Comparison of ENCODE assay signal across 20 cellular contexts in genomic region chrX:147737690-147738089, GRCh38.
DNase-seq lines count a peak whose midpoint lies in the region; ATAC-seq, FAIRE-seq and TF ChIP-seq lines count a peak whose summit lies in the region.
"Had no signal": no experiment of that assay in that cellular context is flagged by ENCODE, and none has a peak within 500 bp of the region (broad histone marks: within the 10 kb centered on the region; RNA-seq: fewer than 3 reads in every experiment).

No MANE protein-coding gene starts in this region.

- no peaks in the 10 kb centered on the region for H3K9me2 ChIP-seq in Loucy (replicated peaks; ENCODE audit: low read depth, low read length)

- H3K9ac ChIP-seq in BLaER1 (no peak overlapping the region), Loucy (ENCODE audit: low read depth, low read length, poor library complexity, severe bottlenecking) (no peak overlapping the region), HepG2 (ENCODE audit: insufficient read depth, low read depth, low read length) (no peak overlapping the region)

- BruUV-seq in HepG2 (replicated peaks; lab: Mats Ljungman, UMichigan) = no TSS peak

- in situ Hi-C loops in HepG2 (cut with HindIII; ENCODE audit: extremely low pct_ligation_motif_present, low pct_unique_long_range_greater_than_20kb) = no loop called here

- TF ChIP-seq POLR2A in HepG2 (IDR thresholded peaks at IDR 0.05; ENCODE audit: insufficient read depth in 1 of 2, low read depth in 2 of 2, low read length in 2 of 2) = no peak

- H3K9me3 Mint-ChIP-seq in T-helper 2 cell treated with Interferon-gamma antibody and Interleukin-4, amounts not matched to agents 5 μg/mL and 100 μg/mL, for 36 hours = no peaks in the 10 kb centered on the region
- H3K9me3 Mint-ChIP-seq in activated naive CD8-positive, alpha-beta T cell treated with anti-CD3 and anti-CD28 coated beads, Interleukin-2, amount 10 ng/mL, durations not matched to agents 7 days and 5 days = no peaks in the 10 kb centered on the region
- H3K9me3 Mint-ChIP-seq: GM23338 had no signal

- H2AFZ ChIP-seq in Loucy (ENCODE audit: low read length) = peak overlapping the region; percentile 28; the same call in 1 of the 2 replicates
- no peak overlapping the region for H2AFZ ChIP-seq in HepG2 (ENCODE audit: low read length)
- H2AFZ ChIP-seq: GM23338 had no signal

- H3F3A ChIP-seq in Loucy (ENCODE audit: low read depth) = no peaks in the 10 kb centered on the region; the same call in 1 of the 2 replicates

- no peak overlapping the region for H3K27ac ChIP-seq in BLaER1
- no peak overlapping the region for H3K27ac ChIP-seq in HepG2 (ENCODE audit: extremely low read length, insufficient read depth, low read length)

- H3K27me3 ChIP-seq in BLaER1 (peaks cover 30% of the 10 kb centered on the region), Loucy (ENCODE audit: insufficient read depth, low read length, poor library complexity, severe bottlenecking) (no peaks in the 10 kb centered on the region), HepG2 (ENCODE audit: control insufficient read depth in 1 of 2, insufficient read depth in 2 of 2, low read length in 2 of 2) (no peaks in the 10 kb centered on the region)

- H4K20me1 ChIP-seq in BLaER1 (no peaks in the 10 kb centered on the region), Loucy (ENCODE audit: insufficient read depth, low read length, poor library complexity, severe bottlenecking) (no peaks in the 10 kb centered on the region), HepG2 (ENCODE audit: insufficient read depth, low read length) (no peaks in the 10 kb centered on the region)

- POLR2A ChIA-PET in activated naive CD8-positive, alpha-beta T cell treated with anti-CD3 and anti-CD28 coated beads, Interleukin-2, amount 10 ng/mL, durations not matched to agents 7 days and 5 days (lab: Charles Lee) = interaction anchor here (1.0 kb wide), 2 partner anchors 25 to 27 kb away, joined by 3 to 4 read pairs; no protein-coding TSS in a partner anchor
- POLR2A ChIA-PET in HepG2 (lab: Yijun Ruan, JAX) = no interaction called here

- WGBS in HepG2 (ENCODE audit: low lambda C conversion rate) = 8% methylated on average over 2 of the region's 3 CpGs

- TF ChIP-seq CTCF in Loucy (conservative IDR thresholded peaks at IDR 0.05; ENCODE audit: low read length) (no peak), HepG2 (CRISPR knock-in tag; IDR thresholded peaks at IDR 0.05) (no peak)

- DNase-seq in T-helper 2 cell treated with Interferon-gamma antibody and Interleukin-4, amounts not matched to agents 5 μg/mL and 100 μg/mL, for 36 hours (ENCODE audit: low spot score) = no peak
- DNase-seq in T-helper 2 cell (no peak), NCI-H226 (no peak), HepG2 (ENCODE audit: low spot score) (no peak)
- DNase-seq in activated naive CD8-positive, alpha-beta T cell treated with anti-CD3 and anti-CD28 coated beads, Interleukin-2, amount 10 ng/mL, durations not matched to agents 7 days and 5 days = no peak
- DNase-seq: 8988T, Karpas-422, NCI-H1417 treated with DMSO at 0.1 percent for 48 hours, NCI-H2029, NCI-H2171 treated with DMSO at 0.1 percent for 48 hours, NCI-H510A treated with DMSO at 0.1 percent for 48 hours, SIG-M5 had no signal

- ATAC-seq in activated naive CD8-positive, alpha-beta T cell treated with anti-CD3 and anti-CD28 coated beads, Interleukin-2, amount 10 ng/mL, durations not matched to agents 7 days and 5 days (ENCODE audit: low read depth) = peak; percentile 53
- ATAC-seq in HepG2 (no peak), HG02938 (IDR thresholded peaks at IDR 0.05; ENCODE audit: unreplicated experiment) (no peak)
- ATAC-seq: GM23338 had no signal

- TF ChIP-seq EP300 in HepG2 (IDR thresholded peaks at IDR 0.05; ENCODE audit: low read depth in 2 of 2, low read length in 2 of 2) (no peak), HepG2 (CRISPR knock-in tag; IDR thresholded peaks at IDR 0.05; ENCODE audit: borderline replicate concordance) (no peak)

- FAIRE-seq in HepG2 (lab: Jason Lieb, UNC) = no peak
- FAIRE-seq: G401.6, GM12892, GM19239 had no signal

- H3K36me3 ChIP-seq in BLaER1 = no peaks in the 10 kb centered on the region
- H3K36me3 ChIP-seq in Loucy (ENCODE audit: insufficient read depth, low read length) = no peaks in the 10 kb centered on the region
- no peaks in the 10 kb centered on the region for H3K36me3 ChIP-seq in HepG2 (replicated peaks in 1 of 2; ENCODE audit: control insufficient read depth in 1 of 2, insufficient read depth in 2 of 2, low read length in 2 of 2)

- H3K27ac Mint-ChIP-seq in T-helper 2 cell treated with Interferon-gamma antibody and Interleukin-4, amounts not matched to agents 5 μg/mL and 100 μg/mL, for 36 hours = peak overlapping the region; percentile 82
- H3K27ac Mint-ChIP-seq in activated naive CD8-positive, alpha-beta T cell treated with anti-CD3 and anti-CD28 coated beads, Interleukin-2, amount 10 ng/mL, durations not matched to agents 7 days and 5 days = peak overlapping the region; percentile 86
- H3K27ac Mint-ChIP-seq: CD4-positive, CD25-positive, alpha-beta regulatory T cell had no signal

- H3K4me2 ChIP-seq in BLaER1 (peak overlapping the region; percentile 5; the same call in 1 of the 2 replicates), Loucy (ENCODE audit: low read depth, low read length, poor library complexity, severe bottlenecking) (peak overlapping the region; percentile 46), HepG2 (ENCODE audit: low read depth, low read length) (no peak overlapping the region)
- H3K4me2 ChIP-seq: GM23338 had no signal

- H3K4me1 Mint-ChIP-seq in T-helper 2 cell treated with Interferon-gamma antibody and Interleukin-4, amounts not matched to agents 5 μg/mL and 100 μg/mL, for 36 hours (ENCODE audit: low read depth) = peaks cover 8% of the 10 kb centered on the region
- peaks cover 25% of the 10 kb centered on the region for H3K4me1 Mint-ChIP-seq in activated naive CD8-positive, alpha-beta T cell treated with anti-CD3 and anti-CD28 coated beads, Interleukin-2, amount 10 ng/mL, durations not matched to agents 7 days and 5 days

- H3K9me3 ChIP-seq in BLaER1 (no peaks in the 10 kb centered on the region), Loucy (ENCODE audit: insufficient read depth, low read depth, low read length) (no peaks in the 10 kb centered on the region), HepG2 (ENCODE audit: low read length) (no peaks in the 10 kb centered on the region)

- H3K27me3 Mint-ChIP-seq in T-helper 2 cell treated with Interferon-gamma antibody and Interleukin-4, amounts not matched to agents 5 μg/mL and 100 μg/mL, for 36 hours (ENCODE audit: low read depth) = no peaks in the 10 kb centered on the region
- no peaks in the 10 kb centered on the region for H3K27me3 Mint-ChIP-seq in activated naive CD8-positive, alpha-beta T cell treated with anti-CD3 and anti-CD28 coated beads, Interleukin-2, amount 10 ng/mL, durations not matched to agents 7 days and 5 days
- H3K27me3 Mint-ChIP-seq: CD4-positive, CD25-positive, alpha-beta regulatory T cell had no signal

- H3K4me3 Mint-ChIP-seq in T-helper 2 cell treated with Interferon-gamma antibody and Interleukin-4, amounts not matched to agents 5 μg/mL and 100 μg/mL, for 36 hours = peak overlapping the region; percentile 56
- H3K4me3 Mint-ChIP-seq in activated naive CD8-positive, alpha-beta T cell treated with anti-CD3 and anti-CD28 coated beads, Interleukin-2, amount 10 ng/mL, durations not matched to agents 7 days and 5 days = peak overlapping the region; percentile 41
- H3K4me3 Mint-ChIP-seq: CD4-positive, CD25-positive, alpha-beta regulatory T cell; GM23338 had no signal

- CTCF ChIA-PET in HepG2 (lab: Yijun Ruan, JAX; ENCODE audit: low intra/inter-chr PET ratio, low total read pairs) = no interaction called here

- no peak for TF ChIP-seq RAD21 in HepG2 (CRISPR knock-in tag; IDR thresholded peaks at IDR 0.05)

- peaks cover 7% of the 10 kb centered on the region for H3K4me1 ChIP-seq in BLaER1
- H3K4me1 ChIP-seq in Loucy (ENCODE audit: insufficient read depth, low read length, poor library complexity, severe bottlenecking) = peaks cover 14% of the 10 kb centered on the region
- no peaks in the 10 kb centered on the region for H3K4me1 ChIP-seq in HepG2 (ENCODE audit: insufficient read depth, low read length)

- no peak overlapping the region for H3K4me3 ChIP-seq in BLaER1
- H3K4me3 ChIP-seq in Loucy (ENCODE audit: low read length, poor library complexity, severe bottlenecking) = no peak overlapping the region
- H3K4me3 ChIP-seq in HepG2 (replicated peaks in 1 of 3; ENCODE audit: insufficient read depth in 1 of 3, low read depth in 2 of 3, low read length in 3 of 3) = no peak overlapping the region
- H3K4me3 ChIP-seq: GM23338 had no signal

- H3K79me2 ChIP-seq in Loucy (ENCODE audit: insufficient read depth, low read length) = no peaks in the 10 kb centered on the region
- H3K79me2 ChIP-seq in HepG2 (ENCODE audit: insufficient read depth, low read length) = no peaks in the 10 kb centered on the region

- no peaks in the 10 kb centered on the region for H3K36me3 Mint-ChIP-seq in T-helper 2 cell treated with Interferon-gamma antibody and Interleukin-4, amounts not matched to agents 5 μg/mL and 100 μg/mL, for 36 hours (ENCODE audit: low read depth)
- H3K36me3 Mint-ChIP-seq in activated naive CD8-positive, alpha-beta T cell treated with anti-CD3 and anti-CD28 coated beads, Interleukin-2, amount 10 ng/mL, durations not matched to agents 7 days and 5 days = no peaks in the 10 kb centered on the region
- H3K36me3 Mint-ChIP-seq: CD4-positive, CD25-positive, alpha-beta regulatory T cell had no signal

- intact Hi-C loops in HepG2 (cut with micrococcal nuclease; ENCODE audit: unreplicated experiment) = no loop called here

TF ChIP-seq in HepG2, 621 proteins besides CTCF, POLR2A, EP300 and RAD21 (continues in another document):
- TF ChIP-seq RFX1 (IDR thresholded peaks at IDR 0.05) = no peak
- TF ChIP-seq ZNF138 (CRISPR knock-in tag; IDR thresholded peaks at IDR 0.05; ENCODE audit: low read depth) = no peak
- no peak for TF ChIP-seq ZNF709 (CRISPR knock-in tag; IDR thresholded peaks at IDR 0.05)
- no peak for TF ChIP-seq MTA1 (CRISPR knock-in tag; IDR thresholded peaks at IDR 0.05; ENCODE audit: borderline replicate concordance)
- no peak for TF ChIP-seq TBX3 (IDR thresholded peaks at IDR 0.05; ENCODE audit: borderline replicate concordance)
- TF ChIP-seq ZNF441 (CRISPR knock-in tag; IDR thresholded peaks at IDR 0.05; ENCODE audit: borderline replicate concordance) = no peak
- no peak for TF ChIP-seq ZNF317 (CRISPR knock-in tag; IDR thresholded peaks at IDR 0.05)
- TF ChIP-seq BRD4 (CRISPR knock-in tag; IDR thresholded peaks at IDR 0.05) = no peak
- no peak for TF ChIP-seq KLF12 (CRISPR knock-in tag; IDR thresholded peaks at IDR 0.05; ENCODE audit: borderline replicate concordance)
- no peak for TF ChIP-seq KLF9 (CRISPR knock-in tag; IDR thresholded peaks at IDR 0.05; ENCODE audit: low read depth)
- no peak for TF ChIP-seq ZNF883 (CRISPR knock-in tag; IDR thresholded peaks at IDR 0.05; ENCODE audit: not compliant biosample characterization)
- no peak for TF ChIP-seq ZKSCAN1 (IDR thresholded peaks at IDR 0.05; ENCODE audit: low read length)
- no peak for TF ChIP-seq ZNF850 (CRISPR knock-in tag; conservative IDR thresholded peaks at IDR 0.05)
- TF ChIP-seq PAF1 (CRISPR knock-in tag; IDR thresholded peaks at IDR 0.05) = no peak
